In the genomic region with DNA sequence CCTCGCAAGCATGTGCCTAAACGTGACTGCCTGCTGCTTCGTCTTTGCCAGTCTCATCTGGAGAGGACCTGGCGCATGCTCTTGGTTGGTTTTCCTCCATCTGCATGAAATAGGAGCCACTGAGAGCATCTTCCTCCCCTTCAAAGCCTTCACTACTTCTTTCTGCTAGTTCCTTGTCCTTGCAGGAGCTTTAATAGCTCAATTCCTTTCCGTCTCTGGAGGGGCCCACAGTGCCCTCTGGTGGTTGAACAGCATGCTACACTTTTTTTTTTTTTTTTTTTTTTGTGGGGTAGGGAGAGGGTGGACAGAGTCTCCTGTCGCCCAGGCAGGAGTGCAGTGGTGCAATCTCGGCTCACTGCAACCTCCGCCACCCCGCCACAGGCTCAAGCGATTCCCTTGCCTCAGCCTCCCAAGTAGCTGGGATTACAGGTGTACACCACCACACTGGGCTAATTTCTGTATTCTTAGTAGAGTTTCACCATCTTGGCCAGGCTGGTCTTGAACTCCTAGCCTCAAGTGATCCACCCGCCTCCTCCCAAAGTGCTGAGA, we compare ENCODE assay signal across 8 cellular contexts. TPM values are rescaled to one million over a fixed set of nuclear protein-coding genes. Genes with fewer than 3 reads are reported as not detected.
DNase-seq lines count a peak whose midpoint lies in the region; ATAC-seq and TF ChIP-seq lines count a peak whose summit lies in the region.

No MANE protein-coding gene starts in this region.

- no peak overlapping the region for H3K4me3 ChIP-seq in OCI-LY7 (ENCODE audit: low read depth, low read length, poor library complexity, severe bottlenecking)
- no peak overlapping the region for H3K4me3 ChIP-seq in fibroblast of pulmonary artery (replicated peaks; ENCODE audit: low read depth, low read length)
- no peak overlapping the region for H3K4me3 ChIP-seq in osteoblast (ENCODE audit: insufficient read depth, low read length)
- no peak overlapping the region for H3K4me3 ChIP-seq in aorta (ENCODE audit: low read length in 2 of 2)

- peaks cover 2% of the 10 kb centered on the region for H3K4me1 Mint-ChIP-seq in activated T-cell treated with anti-CD3 and anti-CD28 coated beads, Interleukin-2, amount 50 U/mL, for 4 hours (ENCODE audit: low read depth)

- no peaks in the 10 kb centered on the region for H3K9me3 ChIP-seq in OCI-LY7 (ENCODE audit: low read length)
- H3K9me3 ChIP-seq in osteoblast (ENCODE audit: low read depth, low read length) = no peaks in the 10 kb centered on the region
- H3K9me3 ChIP-seq in aorta (ENCODE audit: control insufficient read depth, low read length) = no peaks in the 10 kb centered on the region

- H3K4me2 ChIP-seq in OCI-LY7 (ENCODE audit: low read length) (no peak overlapping the region), osteoblast (ENCODE audit: insufficient read depth, low read length) (no peak overlapping the region)

- H3K9me2 ChIP-seq in OCI-LY7 (ENCODE audit: insufficient read depth, low read length) = no peaks in the 10 kb centered on the region

- peak; percentile 46 to 48 for ATAC-seq in activated T-cell treated with anti-CD3 and anti-CD28 coated beads, Interleukin-2, amount 50 U/mL, for 4 hours
- peak; percentile 73 for ATAC-seq in aorta (ENCODE audit: low FRiP score)
- ATAC-seq in HG03520 (IDR thresholded peaks at IDR 0.05; ENCODE audit: unreplicated experiment) = no peak

- WGBS in aorta, 2 donors = 48 to 57% methylated on average over 11 of the region's 11 CpGs

- H3K36me3 ChIP-seq in OCI-LY7 (ENCODE audit: insufficient read depth, low read length) = no peaks in the 10 kb centered on the region
- H3K36me3 ChIP-seq in osteoblast (ENCODE audit: insufficient read depth, low read length) = no peaks in the 10 kb centered on the region
- H3K36me3 ChIP-seq in aorta (ENCODE audit: control insufficient read depth in 1 of 2, insufficient read depth in 2 of 2, low read length in 1 of 2) = no peaks in the 10 kb centered on the region

- BruUV-seq in OCI-LY7 (replicated peaks; lab: Mats Ljungman, UMichigan) = no TSS peak

- CTCF ChIA-PET in OCI-LY7 (lab: Charles Lee; ENCODE audit: unreplicated experiment) = interaction anchor here (0.6 kb wide), 2 partner anchors 16 to 646 kb away, joined by 3 to 4 read pairs; no protein-coding TSS in a partner anchor

- H4K20me1 ChIP-seq in OCI-LY7 (ENCODE audit: insufficient read depth, low read length) (no peaks in the 10 kb centered on the region), osteoblast (ENCODE audit: insufficient read depth, low read length) (no peaks in the 10 kb centered on the region)

- H3K4me3 Mint-ChIP-seq in activated T-cell treated with anti-CD3 and anti-CD28 coated beads, Interleukin-2, amount 50 U/mL, for 4 hours = no peak overlapping the region

- H3K4me1 ChIP-seq in OCI-LY7 (ENCODE audit: insufficient read depth, low read length, poor library complexity, severe bottlenecking) (no peaks in the 10 kb centered on the region), osteoblast (ENCODE audit: insufficient read depth, low read length) (peaks cover 8% of the 10 kb centered on the region), aorta (ENCODE audit: control insufficient read depth in 1 of 2, insufficient read depth in 2 of 2, low read length in 2 of 2) (no peaks in the 10 kb centered on the region)

- H3K27ac ChIP-seq in OCI-LY7 (ENCODE audit: low read depth, low read length, poor library complexity, severe bottlenecking) (no peak overlapping the region), osteoblast (ENCODE audit: low read depth, low read length) (no peak overlapping the region), aorta (ENCODE audit: low read depth in 1 of 2, low read length in 2 of 2) (no peak overlapping the region)

- POLR2A ChIA-PET in OCI-LY7 (lab: Charles Lee) = interaction anchor here (0.7 kb wide), 2 partner anchors 164 to 575 kb away, joined by 3 to 13 read pairs; no protein-coding TSS in a partner anchor

- no peaks in the 10 kb centered on the region for H3K9me3 Mint-ChIP-seq in activated T-cell treated with anti-CD3 and anti-CD28 coated beads, Interleukin-2, amount 50 U/mL, for 4 hours

- no peak overlapping the region for H2AFZ ChIP-seq in OCI-LY7 (ENCODE audit: low read length)
- H2AFZ ChIP-seq in osteoblast (ENCODE audit: low read length) = no peak overlapping the region

- intact Hi-C loops in OCI-LY7 (cut with micrococcal nuclease; ENCODE audit: unreplicated experiment) (loop anchor here (5.0 kb wide), 1 partner anchor 153 kb away; no protein-coding TSS in a partner anchor), aorta (cut with DNase I) (loop anchor here in 1 of 2 donors (2.0 to 5.0 kb wide), 2 partner anchors 151 to 378 kb away; no protein-coding TSS in a partner anchor)

- DNase-seq in AML-193 (lab: John Stamatoyannopoulos, UW) = peak; percentile 59 to 79
- DNase-seq in GM20000 (ENCODE audit: low spot score) = peak; percentile 70
- peak; percentile 49 for DNase-seq in OCI-LY7 (ENCODE audit: low spot score)
- DNase-seq in activated T-cell treated with anti-CD3 and anti-CD28 coated beads, Interleukin-2, amount 50 U/mL, for 4 hours = peak; percentile 41
- peak; percentile 61 for DNase-seq in fibroblast of pulmonary artery (ENCODE audit: low read depth)
- DNase-seq in osteoblast (ENCODE audit: insufficient read length, low spot score, missing footprints) = peak; percentile 87
- peak in 1 of 2 donors; percentile 59 for DNase-seq in aorta

- peaks cover 17% of the 10 kb centered on the region for H3K36me3 Mint-ChIP-seq in activated T-cell treated with anti-CD3 and anti-CD28 coated beads, Interleukin-2, amount 50 U/mL, for 4 hours (ENCODE audit: insufficient read depth)

- H3K27me3 ChIP-seq in osteoblast (ENCODE audit: insufficient read depth, low read length) (no peaks in the 10 kb centered on the region), aorta (ENCODE audit: control insufficient read depth in 1 of 2, insufficient read depth in 2 of 2, low read length in 1 of 2) (no peaks in the 10 kb centered on the region)

- no peaks in the 10 kb centered on the region for H3K27me3 Mint-ChIP-seq in activated T-cell treated with anti-CD3 and anti-CD28 coated beads, Interleukin-2, amount 50 U/mL, for 4 hours (ENCODE audit: low read depth)

- H3K79me2 ChIP-seq in OCI-LY7 (ENCODE audit: insufficient read depth, low read depth, low read length) (no peaks in the 10 kb centered on the region), osteoblast (ENCODE audit: insufficient read depth, low read length) (no peaks in the 10 kb centered on the region)

- TF ChIP-seq CTCF in GM20000 (IDR thresholded peaks at IDR 0.05; ENCODE audit: extremely low read depth, missing control alignments) (peak; percentile 47), OCI-LY7 (conservative IDR thresholded peaks at IDR 0.05; ENCODE audit: low read length) (peak; percentile 86), fibroblast of pulmonary artery (IDR thresholded peaks at IDR 0.05; ENCODE audit: low read length, missing control alignments) (peak; percentile 79), osteoblast (IDR thresholded peaks at IDR 0.05; ENCODE audit: extremely low read depth, low read depth, low read length) (peak; percentile 80)

RNA-seq across cellular contexts. Expression of a gene that starts 59.6 kb away (rescaled TPM):
- 15.7 and 15.8 TPM in 2 replicates for total RNA-seq in OCI-LY7 (2014; rRNA removed; shearing (Covaris generic))
- total RNA-seq in OCI-LY7 (2022) = 9.3 and 13.3 TPM in 2 replicates
- total RNA-seq in activated T-cell treated with anti-CD3 and anti-CD28 coated beads, Interleukin-2, amount 50 U/mL, for 4 hours = 10 to 100 TPM; 47.9 to 55.0 (median 49.1) TPM
- 15.3 and 15.9 TPM in 2 replicates for total RNA-seq in osteoblast
- total RNA-seq in aorta = 10 to 100 TPM; 22.4 to 46.1 TPM
- polyA plus RNA-seq in aorta = 10 to 100 TPM; 10.5 to 19.0 TPM
